ENCODE assay signal across 9 cellular contexts in genomic region chr6:127342946-127343752, GRCh38. TPM values are rescaled to one million over a fixed set of nuclear protein-coding genes. Genes with fewer than 3 reads are reported as not detected.
DNase-seq lines count a peak whose midpoint lies in the region; ATAC-seq, FAIRE-seq and TF ChIP-seq lines count a peak whose summit lies in the region.
"Had no signal": no experiment of that assay in that cellular context is flagged by ENCODE, and none has a peak within 500 bp of the region (broad histone marks: within the 10 kb centered on the region; RNA-seq: fewer than 3 reads in every experiment).

ECHDC1 (minus strand) TSS chr6:127343609; CDS start chr6:127331028, 12,581 bp downstream.

- intact Hi-C loops in CD14-positive monocyte (cut with micrococcal nuclease), result loop anchor here in 1 of 2 donors (10.0 kb wide), 1 partner anchor 78 kb away; the partner anchor contains the start of gene RNF146
- intact Hi-C loops in activated CD4-positive, alpha-beta memory T cell treated with anti-CD3 and anti-CD28 coated beads for 36 hours (cut with micrococcal nuclease), result loop anchor here (1.0 to 2.0 kb wide), 4 partner anchors 40 to 173 kb away; partner anchors contain the start of gene RNF146

- H2BK20ac ChIP-seq in H1 (ENCODE audit: low read length), result peak within 1 kb of the TSS; percentile 16; the same call in 1 of the 2 replicates

- no peak within 1 kb of the TSS for H3K14ac ChIP-seq in H1 (ENCODE audit: insufficient read length)
- H3K14ac ChIP-seq in mesenchymal stem cell (ENCODE audit: low read length in 2 of 2), result peak within 1 kb of the TSS; percentile 76 to 94

- H4K5ac ChIP-seq in H1 (ENCODE audit: insufficient read length, low read depth, low read length), result peak within 1 kb of the TSS; percentile 12

- peak within 1 kb of the TSS; percentile 20 for H4K91ac ChIP-seq in H1 (replicated peaks; ENCODE audit: insufficient read length, low read length)
- peak within 1 kb of the TSS; percentile 97 for H4K91ac ChIP-seq in mesenchymal stem cell (ENCODE audit: low read length)

- H3K79me1 ChIP-seq in H1 (ENCODE audit: low read depth, low read length) (no peaks in the 10 kb centered on the region), mesenchymal stem cell (replicated peaks; ENCODE audit: low read length, poor library complexity, severe bottlenecking) (peaks cover 7% of the 10 kb centered on the region)

- H3K27me3 Mint-ChIP-seq in CD14-positive monocyte (ENCODE audit: low read depth in 3 of 3), result no peaks in the 10 kb centered on the region
- no peaks in the 10 kb centered on the region for H3K27me3 Mint-ChIP-seq in activated CD4-positive, alpha-beta memory T cell treated with anti-CD3 and anti-CD28 coated beads for 36 hours
- H3K27me3 Mint-ChIP-seq: activated naive CD4-positive, alpha-beta T cell treated with anti-CD3 and anti-CD28 coated beads, Interleukin-2, amount 50 U/mL, for 24 hours had no signal

- H3K4me2 ChIP-seq in H1 (ENCODE audit: insufficient read depth in 1 of 2, low read depth in 2 of 2, low read length in 2 of 2), result peak within 1 kb of the TSS; percentile 91 to 92
- H3K4me2 ChIP-seq in mesenchymal stem cell (ENCODE audit: low read length, poor library complexity, severe bottlenecking), result peak within 1 kb of the TSS; percentile 88

- peaks cover 37% of the 10 kb centered on the region for H3K4me1 Mint-ChIP-seq in CD14-positive monocyte
- H3K4me1 Mint-ChIP-seq in activated CD4-positive, alpha-beta memory T cell treated with anti-CD3 and anti-CD28 coated beads for 36 hours (ENCODE audit: low read depth), result peaks cover 7% of the 10 kb centered on the region

- H3K23me2 ChIP-seq in H1 (ENCODE audit: low read depth, low read length), result peaks cover 14% of the 10 kb centered on the region

- no peak for TF ChIP-seq RAD21 in H1 (IDR thresholded peaks at IDR 0.05 in 1 of 2, conservative IDR thresholded peaks at IDR 0.05 in 1 of 2; ENCODE audit: low read depth in 2 of 2, low read length in 2 of 2)

- peak; percentile 50 for DNase-seq in CD14-positive monocyte (ENCODE audit: low spot score)
- DNase-seq in NCI-H774 (lab: John Stamatoyannopoulos, UW), result peak; percentile 89
- peak; percentile 83 for DNase-seq in activated CD4-positive, alpha-beta memory T cell treated with anti-CD3 and anti-CD28 coated beads for 36 hours
- DNase-seq in H1 (ENCODE audit: low read depth in 1 of 2, low spot score in 2 of 2), result peak in 1 of 2 experiments; percentile 66
- peak; percentile 86 for DNase-seq in mesenchymal stem cell
- DNase-seq in stimulated activated CD8-positive, alpha-beta memory T cell treated with anti-CD3 and anti-CD28 coated beads, Interleukin-12 subunit alpha, Interleukin-12 subunit beta, amount 100 ng/mL, for 24 hours (ENCODE audit: extremely low read depth), result peak; percentile 39

- H3K9me3 Mint-ChIP-seq in CD14-positive monocyte, result no peaks in the 10 kb centered on the region
- H3K9me3 Mint-ChIP-seq in activated CD4-positive, alpha-beta memory T cell treated with anti-CD3 and anti-CD28 coated beads for 36 hours, result no peaks in the 10 kb centered on the region
- H3K9me3 Mint-ChIP-seq: activated naive CD4-positive, alpha-beta T cell treated with anti-CD3 and anti-CD28 coated beads, Interleukin-2, amount 50 U/mL, for 24 hours had no signal

- H4K8ac ChIP-seq in H1 (ENCODE audit: extremely low read depth, insufficient read depth, low read length), result peak within 1 kb of the TSS; percentile 96; the same call in 1 of the 2 replicates
- peak within 1 kb of the TSS; percentile 96 for H4K8ac ChIP-seq in mesenchymal stem cell (ENCODE audit: low read length)

- peak; percentile 32 to 41; a peak in 2 of 3 replicates for TF ChIP-seq POLR2A in H1 (IDR thresholded peaks at IDR 0.05; ENCODE audit: control extremely low read depth in 1 of 2, low read depth in 2 of 2, low read length in 2 of 2)

- peaks cover 3 to 8% of the 10 kb centered on the region in 2 donors for H3K36me3 Mint-ChIP-seq in CD14-positive monocyte
- peaks cover 2% of the 10 kb centered on the region for H3K36me3 Mint-ChIP-seq in activated CD4-positive, alpha-beta memory T cell treated with anti-CD3 and anti-CD28 coated beads for 36 hours

- H3K27me3 ChIP-seq in H1 (replicated peaks in 1 of 4; ENCODE audit: control insufficient read depth in 3 of 4, extremely low read depth in 1 of 4, insufficient read depth in 3 of 4, low read length in 3 of 4) (no peaks in the 10 kb centered on the region; a peak in 1 of 7 replicates), mesenchymal stem cell (ENCODE audit: control insufficient read depth in 1 of 2, insufficient read depth in 1 of 2, low read length in 2 of 2) (no peaks in the 10 kb centered on the region)

- H2AFZ ChIP-seq in H1 (ENCODE audit: low read length) (peak within 1 kb of the TSS; percentile 75), mesenchymal stem cell (ENCODE audit: low read depth, low read length) (peak within 1 kb of the TSS; percentile 89)

- H3K23ac ChIP-seq in H1 (ENCODE audit: insufficient read length), result no peak within 1 kb of the TSS
- H3K23ac ChIP-seq in mesenchymal stem cell (ENCODE audit: low read length in 2 of 2), result peak within 1 kb of the TSS in 1 of 2 experiments; percentile 79

- POLR2A ChIA-PET in activated CD4-positive, alpha-beta memory T cell treated with anti-CD3 and anti-CD28 coated beads for 36 hours (lab: Charles Lee), result interaction anchor here (0.9 to 2.0 kb wide), 3 partner anchors 76 to 176 kb away, joined by 3 to 9 read pairs (median 4); partner anchors contain the start of genes MTCL3 and RNF146
- POLR2A ChIA-PET in H1 (lab: Charles Lee; ENCODE audit: partially characterized antibody), result interaction anchor here (0.8 to 2.2 kb wide), 7 partner anchors 10 to 100 kb away, joined by 3 to 24 read pairs (median 3); no protein-coding TSS in a partner anchor

- peak within 1 kb of the TSS; percentile 35 for H2BK15ac ChIP-seq in H1 (ENCODE audit: low read length)
- peak within 1 kb of the TSS; percentile 86 for H2BK15ac ChIP-seq in mesenchymal stem cell (ENCODE audit: low read depth, poor library complexity, severe bottlenecking)

- H3K36me3 ChIP-seq in H1 (ENCODE audit: control insufficient read depth in 2 of 4, insufficient read depth in 4 of 4, low read length in 3 of 4) (no peaks in the 10 kb centered on the region), mesenchymal stem cell (ENCODE audit: control insufficient read depth in 1 of 2, insufficient read depth in 2 of 2, low read depth in 1 of 2, low read length in 2 of 2) (no peaks in the 10 kb centered on the region)

- H2BK12ac ChIP-seq in H1 (ENCODE audit: low read depth, low read length), result peak within 1 kb of the TSS; percentile 96
- H2BK12ac ChIP-seq in mesenchymal stem cell (ENCODE audit: low read length in 2 of 2), result peak within 1 kb of the TSS; percentile 67 to 83

- H3K4me3 ChIP-seq in H1 (ENCODE audit: extremely low read depth in 1 of 4, insufficient read depth in 2 of 4, low read depth in 3 of 4, low read length in 4 of 4) (peak within 1 kb of the TSS; percentile 73 to 92 (median 84)), mesenchymal stem cell (ENCODE audit: insufficient read depth in 1 of 2, low read depth in 1 of 2, low read length in 2 of 2) (peak within 1 kb of the TSS; percentile 80 to 92)

- H3K4me3 Mint-ChIP-seq in CD14-positive monocyte, result no peak within 1 kb of the TSS
- H3K4me3 Mint-ChIP-seq in activated CD4-positive, alpha-beta memory T cell treated with anti-CD3 and anti-CD28 coated beads for 36 hours, result no peak within 1 kb of the TSS
- H3K4me3 Mint-ChIP-seq: activated naive CD4-positive, alpha-beta T cell treated with anti-CD3 and anti-CD28 coated beads, Interleukin-2, amount 50 U/mL, for 24 hours had no signal

- H3K9me3 ChIP-seq in H1 (ENCODE audit: insufficient read depth in 2 of 2, low read depth in 1 of 2, low read length in 1 of 2) (no peaks in the 10 kb centered on the region), mesenchymal stem cell (ENCODE audit: control insufficient read depth, low read length) (no peaks in the 10 kb centered on the region)

- peaks cover 0 to 7% (median 3%) of the 10 kb centered on the region in 4 experiments; a peak in 4 of 7 replicates for H3K4me1 ChIP-seq in H1 (replicated peaks in 1 of 4; ENCODE audit: control insufficient read depth in 3 of 4, insufficient read depth in 4 of 4, low read length in 3 of 4)
- peaks cover 2% of the 10 kb centered on the region for H3K4me1 ChIP-seq in mesenchymal stem cell (ENCODE audit: control insufficient read depth, insufficient read depth, low read depth, low read length)

- H3K79me2 ChIP-seq in H1 (ENCODE audit: control insufficient read depth in 1 of 2, insufficient read depth in 2 of 2, low read length in 2 of 2), result peaks cover 3 to 63% of the 10 kb centered on the region in 2 experiments; a peak in 3 of 4 replicates

- FAIRE-seq in H1 (lab: Jason Lieb, UNC), result no peak

- peak within 1 kb of the TSS; percentile 88 for H3K18ac ChIP-seq in H1 (ENCODE audit: extremely low read depth, low read length)
- peak within 1 kb of the TSS; percentile 92 to 95 for H3K18ac ChIP-seq in mesenchymal stem cell (ENCODE audit: low read depth in 1 of 2, low read length in 2 of 2)

- H3K4ac ChIP-seq in H1 (replicated peaks; ENCODE audit: insufficient read length, low read depth, low read length) (no peak within 1 kb of the TSS), mesenchymal stem cell (ENCODE audit: low read depth in 1 of 2, low read length in 2 of 2) (peak within 1 kb of the TSS; percentile 84 to 91)

- H3K27ac ChIP-seq in H1 (ENCODE audit: low read depth, low read length), result peak within 1 kb of the TSS; percentile 78
- peak within 1 kb of the TSS; percentile 89 for H3K27ac ChIP-seq in mesenchymal stem cell (ENCODE audit: low read length, poor library complexity, severe bottlenecking)

- H2BK5ac ChIP-seq in H1 (ENCODE audit: low read depth, low read length) (peak within 1 kb of the TSS; percentile 89), mesenchymal stem cell (ENCODE audit: low read depth, low read length, poor library complexity, severe bottlenecking) (peak within 1 kb of the TSS; percentile 77)

- TF ChIP-seq EP300 in H1 (IDR thresholded peaks at IDR 0.05; ENCODE audit: borderline replicate concordance in 1 of 2, low read depth in 2 of 2, low read length in 2 of 2), result no peak

- H4K20me1 ChIP-seq in H1 (replicated peaks in 1 of 2; ENCODE audit: control insufficient read depth in 1 of 2, insufficient read depth in 2 of 2, low read length in 2 of 2), result no peaks in the 10 kb centered on the region

- 1% methylated on average over 71 of the region's 72 CpGs; no CpG with 5 or more reads in 1 of the 2 experiments for WGBS in H1 (ENCODE audit: extremely low coverage in 1 of 2, insufficient coverage in 1 of 2, insufficient read length in 1 of 2, insufficient replicate concordance in 2 of 2, low coverage in 1 of 2, low lambda C conversion rate in 2 of 2, missing lambda C conversion rate in 1 of 2), 2 experiments
- WGBS in mesenchymal stem cell, result under 1% methylated on average over 62 of the region's 72 CpGs

- H2AK5ac ChIP-seq in H1 (ENCODE audit: low read depth, low read length) (no peak within 1 kb of the TSS; the same call in 1 of the 2 replicates), mesenchymal stem cell (ENCODE audit: low read length, severe bottlenecking) (peak within 1 kb of the TSS; percentile 73)

- CTCF ChIA-PET in activated CD4-positive, alpha-beta memory T cell treated with anti-CD3 and anti-CD28 coated beads for 36 hours (lab: Charles Lee), result interaction anchor here (0.9 to 2.1 kb wide), 7 partner anchors 20 to 195 kb away, joined by 3 to 22 read pairs (median 5); partner anchors contain the start of gene RNF146
- CTCF ChIA-PET in H1 (lab: Charles Lee; ENCODE audit: partially characterized antibody), result interaction anchor here (0.6 to 1.9 kb wide), 4 partner anchors 12 to 385 kb away, joined by 3 to 6 read pairs (median 3); no protein-coding TSS in a partner anchor

- peak within 1 kb of the TSS; percentile 83 to 94 (median 88) for H3K9ac ChIP-seq in H1 (replicated peaks in 1 of 4; ENCODE audit: extremely low read depth in 1 of 4, low read depth in 3 of 4, low read length in 3 of 4)
- peak within 1 kb of the TSS; percentile 96 for H3K9ac ChIP-seq in mesenchymal stem cell (ENCODE audit: low read length)

- peak within 1 kb of the TSS; percentile 59 for H2BK120ac ChIP-seq in H1 (replicated peaks; ENCODE audit: low read depth, low read length)
- peak within 1 kb of the TSS; percentile 78 for H2BK120ac ChIP-seq in mesenchymal stem cell (ENCODE audit: low read depth, low read length)

- peak; percentile 78 for ATAC-seq in GM19395 (IDR thresholded peaks at IDR 0.05; ENCODE audit: unreplicated experiment)
- peak; percentile 64 for ATAC-seq in HG03521 (IDR thresholded peaks at IDR 0.05; ENCODE audit: unreplicated experiment)

- TF ChIP-seq CTCF in CD14-positive monocyte (IDR thresholded peaks at IDR 0.05) (no peak), H1 (IDR thresholded peaks at IDR 0.05; ENCODE audit: control extremely low read depth in 1 of 3, insufficient read depth in 1 of 3, low read depth in 1 of 3, low read length in 3 of 3) (no peak)

- H3K56ac ChIP-seq in H1 (replicated peaks; ENCODE audit: insufficient read length, low read depth, low read length), result peak within 1 kb of the TSS; percentile 28

- no peak within 1 kb of the TSS for H3K27ac Mint-ChIP-seq in CD14-positive monocyte
- H3K27ac Mint-ChIP-seq in activated CD4-positive, alpha-beta memory T cell treated with anti-CD3 and anti-CD28 coated beads for 36 hours, result no peak within 1 kb of the TSS
- H3K27ac Mint-ChIP-seq: activated naive CD4-positive, alpha-beta T cell treated with anti-CD3 and anti-CD28 coated beads, Interleukin-2, amount 50 U/mL, for 24 hours had no signal

RNA-seq across cellular contexts. Expression of gene ECHDC1, which starts in this region (rescaled TPM):
- polyA plus RNA-seq in CD14-positive monocyte (100 to 1,000 TPM; 102 to 104 TPM), H1 (2011; rRNA removed) (6.6 and 11.3 TPM in 2 replicates)
- total RNA-seq in activated CD4-positive, alpha-beta memory T cell treated with anti-CD3 and anti-CD28 coated beads for 36 hours, result 10 to 100 TPM; 42.9 to 43.7 TPM
- total RNA-seq in H1 (2021; fragmentation: NEBNext Ultra II Directional; extraction: Animal tissue kit (Norgen Biotek cat#: 25700)), result 60.5 and 64.8 TPM in 2 replicates
- polyA plus RNA-seq in H1 (2011; cell fraction: cytosol; rRNA removed), result 20.9 TPM
- polyA plus RNA-seq in H1 (2011; cell fraction: nucleus; rRNA removed), result 4.8 TPM
- 46.4 to 99.2 TPM (median 49.1 TPM) in 4 replicates for polyA plus RNA-seq in H1 (2012, experiment 1 of 2)
- 9.4 TPM for polyA plus RNA-seq in H1 (2012, experiment 2 of 2)
- polyA plus RNA-seq in H1 (2013, experiment 1 of 2), result 43.8 TPM
- 42.2 TPM for polyA plus RNA-seq in H1 (2013, experiment 2 of 2)
- 12.1 and 23.2 TPM in 2 replicates for polyA minus RNA-seq in H1 (2011; rRNA and poly(A)+ RNA removed)
- polyA minus RNA-seq in H1 (2011; cell fraction: cytosol; rRNA and poly(A)+ RNA removed), result 21.4 TPM
- polyA minus RNA-seq in H1 (2011; cell fraction: nucleus; rRNA and poly(A)+ RNA removed), result 31.8 TPM
- 45.8 TPM for polyA plus RNA-seq in mesenchymal stem cell (2013, experiment 1 of 2)
- polyA plus RNA-seq in mesenchymal stem cell (2013, experiment 2 of 2), result 47.5 TPM
